In the genomic region with DNA sequence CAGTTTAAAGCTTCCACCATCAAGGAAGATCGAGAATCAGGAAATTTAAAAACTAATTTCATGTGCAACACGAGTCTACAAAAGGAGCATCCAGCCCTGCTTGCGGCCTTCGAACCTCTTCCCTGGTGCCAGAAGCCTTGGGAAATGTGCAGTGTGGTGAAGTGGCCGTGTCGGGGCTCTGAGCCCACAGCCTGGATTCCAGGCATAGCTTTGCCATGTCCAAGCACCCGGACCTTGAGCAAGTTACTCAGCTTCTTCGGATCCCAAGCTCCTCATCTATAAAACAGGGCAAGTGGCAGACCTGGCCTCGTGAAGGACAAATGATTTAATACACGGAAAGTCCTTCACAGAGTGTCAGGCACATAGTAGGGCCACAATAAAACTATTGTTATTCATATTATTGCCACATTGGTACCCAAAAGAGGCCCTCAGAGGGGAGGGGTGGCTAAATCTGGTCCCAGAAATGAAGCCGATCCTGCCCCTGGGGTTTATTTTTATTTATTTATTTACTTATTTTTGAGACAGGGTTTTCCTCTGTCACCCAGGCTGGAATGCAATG, we compare ENCODE assay signal across 11 cellular contexts. TPM values are rescaled to one million over a fixed set of nuclear protein-coding genes. Genes with fewer than 3 reads are reported as not detected.
DNase-seq lines count a peak whose midpoint lies in the region; TF ChIP-seq lines count a peak whose summit lies in the region.
"Had no signal": no experiment of that assay in that cellular context is flagged by ENCODE, and none has a peak within 500 bp of the region (broad histone marks: within the 10 kb centered on the region; RNA-seq: fewer than 3 reads in every experiment).

No MANE protein-coding gene starts in this region.

- no peak overlapping the region for H2BK12ac ChIP-seq in trophoblast cell (ENCODE audit: low read length)

- H3K4me1 ChIP-seq in SK-N-SH (ENCODE audit: control insufficient read depth in 1 of 2, insufficient read depth in 2 of 2, low read depth in 1 of 2, low read length in 1 of 2) (0 out of 4 replicates have a peak, but pooled peaks cover 0 to 6% of the 10 kb centered on the region in 2 experiments), fibroblast of lung (ENCODE audit: control insufficient read depth, extremely low read depth, insufficient read depth, low read length) (no peaks in the 10 kb centered on the region), trophoblast cell (ENCODE audit: control insufficient read depth in 1 of 2, insufficient read depth in 2 of 2, low read length in 2 of 2) (no peaks in the 10 kb centered on the region)

- no peak overlapping the region for H3K14ac ChIP-seq in trophoblast cell (ENCODE audit: low read length)

- 50% methylated on average over 11 of the region's 11 CpGs for WGBS in SK-N-SH (ENCODE audit: low lambda C conversion rate)
- no CpG with 5 or more reads among the region's 11 CpGs for WGBS in trophoblast cell (ENCODE audit: extremely low coverage, insufficient coverage, insufficient read length)

- H3K27me3 ChIP-seq in SK-N-SH (ENCODE audit: insufficient read depth) (no peaks in the 10 kb centered on the region), fibroblast of lung (ENCODE audit: control insufficient read depth, insufficient read depth, low read length) (no peaks in the 10 kb centered on the region), trophoblast cell (ENCODE audit: insufficient read depth, low read length) (no peaks in the 10 kb centered on the region)
- H3K27me3 ChIP-seq: hepatocyte had no signal

- no peak overlapping the region for H2AK5ac ChIP-seq in trophoblast cell (ENCODE audit: low read length)

- no peaks in the 10 kb centered on the region for H3K36me3 ChIP-seq in SK-N-SH (replicated peaks in 1 of 2; ENCODE audit: control insufficient read depth in 1 of 2, insufficient read depth in 2 of 2, low read length in 1 of 2)
- H3K36me3 ChIP-seq in fibroblast of lung (ENCODE audit: control insufficient read depth, insufficient read depth, low read length), result peaks cover 9% of the 10 kb centered on the region
- H3K36me3 ChIP-seq in trophoblast cell (ENCODE audit: control insufficient read depth in 1 of 2, insufficient read depth in 2 of 2, low read length in 2 of 2), result peaks cover 21 to 23% of the 10 kb centered on the region in 2 experiments

- no peak for TF ChIP-seq EP300 in SK-N-SH (IDR thresholded peaks at IDR 0.05; ENCODE audit: borderline replicate concordance in 1 of 2, low read depth in 1 of 2, low read length in 1 of 2)

- H4K20me1 ChIP-seq in SK-N-SH (ENCODE audit: insufficient read depth) (peaks cover 28% of the 10 kb centered on the region; the same call in 1 of the 2 replicates), fibroblast of lung (ENCODE audit: control insufficient read depth, extremely low read depth, insufficient read depth, low read length) (peaks cover 2% of the 10 kb centered on the region)

- H3K23ac ChIP-seq in trophoblast cell (ENCODE audit: low read length), result no peak overlapping the region

- no peak overlapping the region for H4K91ac ChIP-seq in trophoblast cell (ENCODE audit: low read depth, low read length)

- no peak overlapping the region for H4K12ac ChIP-seq in trophoblast cell (ENCODE audit: low read depth, low read length)

- no peak overlapping the region for H2BK120ac ChIP-seq in trophoblast cell (ENCODE audit: insufficient read depth, low read length, poor library complexity)

- no peak overlapping the region for H3K4ac ChIP-seq in trophoblast cell (ENCODE audit: low read depth, low read length)

- H2AFZ ChIP-seq in SK-N-SH (ENCODE audit: low read depth) (no peak overlapping the region), fibroblast of lung (ENCODE audit: low read length) (no peak overlapping the region), trophoblast cell (ENCODE audit: insufficient read depth, low read length, poor library complexity) (no peak overlapping the region)
- H2AFZ ChIP-seq: hepatocyte had no signal

- H3K4me3 ChIP-seq in SK-N-SH (ENCODE audit: low read depth in 2 of 2, low read length in 1 of 2) (no peak overlapping the region), fibroblast of lung (replicated peaks in 1 of 4; ENCODE audit: control extremely low read depth in 1 of 4, insufficient read depth in 1 of 4, low read depth in 3 of 4, low read length in 4 of 4) (no peak overlapping the region), trophoblast cell (ENCODE audit: low read depth, low read length) (no peak overlapping the region)
- H3K4me3 ChIP-seq: hepatocyte had no signal

- DNase-seq in EL (peak; percentile 77), SK-N-SH (no peak), fibroblast of lung (ENCODE audit: low read depth in 2 of 2) (peak; percentile 68 to 85), trophoblast cell (peak; percentile 65 to 79), DMS153 treated with DMSO at 0.1 percent for 48 hours (lab: John Stamatoyannopoulos, UW; ENCODE audit: unreplicated experiment) (no peak), NCI-H1105 treated with DMSO at 0.1 percent for 48 hours (lab: John Stamatoyannopoulos, UW) (no peak), NCI-H146 treated with DMSO at 0.1 percent for 48 hours (lab: John Stamatoyannopoulos, UW; ENCODE audit: unreplicated experiment) (no peak)
- DNase-seq: activated T-cell treated with anti-CD3 and anti-CD28 coated beads for 4 hours; NCI-H82; stimulated activated naive CD4-positive, alpha-beta T cell had no signal

- peaks cover 81% of the 10 kb centered on the region; the same call in 1 of the 2 replicates for H3K79me2 ChIP-seq in SK-N-SH (ENCODE audit: insufficient read depth)
- peaks cover 63% of the 10 kb centered on the region for H3K79me2 ChIP-seq in fibroblast of lung (ENCODE audit: control insufficient read depth, insufficient read depth, low read length)
- H3K79me2 ChIP-seq in trophoblast cell (ENCODE audit: control insufficient read depth, insufficient read depth, low read length, poor library complexity), result no peaks in the 10 kb centered on the region
- H3K79me2 ChIP-seq: hepatocyte had no signal

- H3F3A ChIP-seq in SK-N-SH (replicated peaks; ENCODE audit: insufficient read depth), result no peaks in the 10 kb centered on the region

- no peaks in the 10 kb centered on the region for H3K9me3 ChIP-seq in SK-N-SH
- no peaks in the 10 kb centered on the region for H3K9me3 ChIP-seq in fibroblast of lung (ENCODE audit: control insufficient read depth, insufficient read depth, low read depth, low read length)
- peaks cover 6% of the 10 kb centered on the region for H3K9me3 ChIP-seq in trophoblast cell (ENCODE audit: insufficient read depth, low read depth, low read length)

- CTCF ChIA-PET in SK-N-SH (lab: Yijun Ruan, JAX), result interaction anchor here (0.8 to 1.3 kb wide), 5 partner anchors 14 to 143 kb away, joined by 3 to 4 read pairs (median 3); no protein-coding TSS in a partner anchor

- no peak overlapping the region for H2BK5ac ChIP-seq in trophoblast cell (ENCODE audit: low read depth, low read length, poor library complexity)

- H3K27ac ChIP-seq in SK-N-SH (ENCODE audit: low read depth in 2 of 2, low read length in 1 of 2) (0 out of 4 replicates have a peak overlapping the region, but pooled peaks of 1 of the 2 experiments have one; percentile 27), fibroblast of lung (ENCODE audit: insufficient read depth, low read length) (no peak overlapping the region), trophoblast cell (ENCODE audit: low read depth, low read length) (no peak overlapping the region)
- H3K27ac ChIP-seq: hepatocyte had no signal

- peak overlapping the region; percentile 25; the same call in 1 of the 2 replicates for H3K9ac ChIP-seq in SK-N-SH
- no peak overlapping the region for H3K9ac ChIP-seq in fibroblast of lung (ENCODE audit: insufficient read depth, low read length)
- no peak overlapping the region for H3K9ac ChIP-seq in trophoblast cell (ENCODE audit: low read length)

- TF ChIP-seq CTCF in SK-N-SH (IDR thresholded peaks at IDR 0.05) (no peak), fibroblast of lung (conservative IDR thresholded peaks at IDR 0.05 in 1 of 2, IDR thresholded peaks at IDR 0.05 in 1 of 2; ENCODE audit: low read depth in 1 of 2, low read length in 2 of 2) (no peak)

- no peak overlapping the region for H3K18ac ChIP-seq in trophoblast cell (ENCODE audit: low read length)

- H4K8ac ChIP-seq in trophoblast cell (ENCODE audit: low read depth, low read length), result no peak overlapping the region

- no peaks in the 10 kb centered on the region for H3K79me1 ChIP-seq in trophoblast cell (ENCODE audit: low read length)

- TF ChIP-seq RAD21 in SK-N-SH (IDR thresholded peaks at IDR 0.05; ENCODE audit: low read length), result no peak

- H3K4me2 ChIP-seq in SK-N-SH (peak overlapping the region; percentile 21; the same call in 1 of the 2 replicates), fibroblast of lung (ENCODE audit: extremely low read depth, insufficient read depth, low read length) (no peak overlapping the region), trophoblast cell (ENCODE audit: low read length) (no peak overlapping the region)
- H3K4me2 ChIP-seq: hepatocyte had no signal

- H3K9me2 ChIP-seq in SK-N-SH, result no peaks in the 10 kb centered on the region

- POLR2A ChIA-PET in SK-N-SH (lab: Yijun Ruan, JAX), result no interaction called here

TF ChIP-seq in SK-N-SH, 30 proteins besides CTCF, POLR2A, EP300 and RAD21:
- TF ChIP-seq TEAD4 (IDR thresholded peaks at IDR 0.05; ENCODE audit: borderline replicate concordance, insufficient read depth) (0 out of 2 replicates have a peak, but pooled peaks have one; percentile 55), IRF3 (IDR thresholded peaks at IDR 0.05; ENCODE audit: low read depth, low read length) (no peak), FOSL2 (IDR thresholded peaks at IDR 0.05; ENCODE audit: borderline replicate concordance, low read depth) (peak; percentile 12; the same call in 1 of the 2 replicates), GABPA (IDR thresholded peaks at IDR 0.05; ENCODE audit: low read depth) (no peak), TCF12 (IDR thresholded peaks at IDR 0.05) (no peak)

RNA-seq across cellular contexts. Expression of gene COTL1, which starts 34.8 kb away (rescaled TPM):
- polyA plus RNA-seq in SK-N-SH (2012; rRNA removed) (59.5 and 91.6 TPM in 2 replicates), fibroblast of lung (192 and 311 TPM in 2 replicates)
- 99.1 and 101 TPM in 2 replicates for polyA plus RNA-seq in SK-N-SH (2012; cell fraction: cytosol; rRNA removed)
- 72.6 and 94.3 TPM in 2 replicates for polyA plus RNA-seq in SK-N-SH (2012; cell fraction: nucleus; rRNA removed)
- total RNA-seq in fibroblast of lung, result 64.5 and 103 TPM in 2 replicates
- polyA plus RNA-seq in fibroblast of lung (2012), result 351 and 505 TPM in 2 replicates
- 310 and 386 TPM in 2 replicates for polyA minus RNA-seq in fibroblast of lung (ENCODE audit: low replicate concordance)
- 194 and 199 TPM in 2 replicates for polyA plus RNA-seq in trophoblast cell (2013)

Comparison
In these comparisons a context has a peak if more than half of its experiments do, and no peak if none do; other contexts are left out.
1. DNase-seq: peak in EL (single experiment), fibroblast of lung (2 of 2) and trophoblast cell (2 of 2); none in SK-N-SH (single experiment), DMS153 treated with DMSO at 0.1 percent for 48 hours (single experiment), NCI-H1105 treated with DMSO at 0.1 percent for 48 hours (single experiment) and NCI-H146 treated with DMSO at 0.1 percent for 48 hours (single experiment).